ENCODE assay signal across 18 cellular contexts in the genomic region with DNA sequence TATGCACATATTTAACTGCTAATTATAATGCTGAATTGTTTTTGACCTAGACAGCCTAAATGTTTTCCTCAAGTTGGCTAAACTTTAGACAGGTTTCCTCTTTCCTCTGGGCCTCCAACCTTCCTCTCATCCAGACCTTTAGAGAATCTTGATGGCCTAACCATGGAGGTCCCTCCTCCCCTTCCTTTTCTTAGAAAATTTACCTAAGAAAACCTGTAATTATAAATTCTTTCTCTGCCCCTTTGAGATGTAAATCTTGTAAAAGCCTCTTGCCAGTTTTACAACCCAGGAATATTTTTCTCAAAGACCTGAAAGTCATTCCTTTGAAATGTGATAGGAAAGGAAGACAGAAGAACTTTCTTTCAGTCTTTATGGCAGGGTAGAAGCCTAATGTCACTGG.
A peak's percentile ranks its signal among the peaks of the same experiment; 100 is the strongest.
DNase-seq lines count a peak whose midpoint lies in the region; TF ChIP-seq lines count a peak whose summit lies in the region.
"Had no signal": no experiment of that assay in that cellular context is flagged by ENCODE, and none has a peak within 500 bp of the region (broad histone marks: within the 10 kb centered on the region; RNA-seq: fewer than 3 reads in every experiment).

No MANE protein-coding gene starts in this region.

- H3K4me1 ChIP-seq in HAP-1 (peaks cover 7% of the 10 kb centered on the region), iPS-20b (ENCODE audit: insufficient read depth, low read length) (peaks cover 25% of the 10 kb centered on the region)
- H3K4me1 ChIP-seq: SJCRH30 had no signal

- H3K9me3 ChIP-seq in HAP-1: no peaks in the 10 kb centered on the region
- H3K9me3 ChIP-seq in iPS-20b (ENCODE audit: insufficient read depth, low read depth, low read length): no peaks in the 10 kb centered on the region
- H3K9me3 ChIP-seq: BLaER1 treated with 17β-estradiol and CSF1 and Interleukin-3, amounts not matched to agents 10 nM and 100 nM; SJCRH30 had no signal

- peaks cover 36% of the 10 kb centered on the region for H3K4me1 Mint-ChIP-seq in nephron progenitor cell

- H3K36me3 Mint-ChIP-seq in nephron progenitor cell (ENCODE audit: low read depth): peaks cover 7% of the 10 kb centered on the region
- H3K36me3 Mint-ChIP-seq: CD8-positive, alpha-beta T cell had no signal

- peak overlapping the region; percentile 95 for H3K27ac Mint-ChIP-seq in nephron progenitor cell
- H3K27ac Mint-ChIP-seq: CD8-positive, alpha-beta T cell had no signal

- peak; percentile 7 to 39 for DNase-seq in HAP-1 (ENCODE audit: low spot score in 2 of 2)
- peak; percentile 34 for DNase-seq in OCI-M1 (lab: John Stamatoyannopoulos, UW)
- DNase-seq in nephron progenitor cell: no peak
- no peak for DNase-seq in NCI-H2196 treated with DMSO at 0.1 percent for 48 hours (lab: John Stamatoyannopoulos, UW; ENCODE audit: unreplicated experiment)
- DNase-seq in H7: no peak
- no peak for DNase-seq in DMS53 (lab: John Stamatoyannopoulos, UW)
- DNase-seq: Calu3; CD8-positive, alpha-beta T cell; KG1; NCI-H1105 treated with DMSO at 0.1 percent for 48 hours; NCI-H1694 treated with DMSO at 0.1 percent for 48 hours; NCI-H2107; NCI-H2227 treated with DMSO at 0.1 percent for 48 hours; NCI-H510A treated with DMSO at 0.1 percent for 48 hours; NCI-H82; SJCRH30 had no signal

- in situ Hi-C loops in HAP-1 (cut with MboI; ENCODE audit: low sequenced_read_pairs): no loop called here

- H3K4me3 ChIP-seq in HAP-1 (no peak overlapping the region), iPS-20b (ENCODE audit: low read length) (peak overlapping the region; percentile 47), H7 (ENCODE audit: insufficient read depth, low read depth, low read length) (no peak overlapping the region)
- H3K4me3 ChIP-seq: BLaER1 treated with 17β-estradiol and CSF1 and Interleukin-3, amounts not matched to agents 10 nM and 100 nM; SJCRH30 had no signal

- peak overlapping the region; percentile 17 for H3K4me3 Mint-ChIP-seq in nephron progenitor cell
- H3K4me3 Mint-ChIP-seq: CD8-positive, alpha-beta T cell had no signal

- H3K9me3 Mint-ChIP-seq in nephron progenitor cell: peaks cover 14% of the 10 kb centered on the region

- no peaks in the 10 kb centered on the region for H3K27me3 Mint-ChIP-seq in nephron progenitor cell (ENCODE audit: low read depth, poor library complexity)

- no peak overlapping the region for H3K27ac ChIP-seq in iPS-20b (ENCODE audit: low read length)
- H3K27ac ChIP-seq: BLaER1 treated with 17β-estradiol and CSF1 and Interleukin-3, amounts not matched to agents 10 nM and 100 nM; SJCRH30 had no signal

- 0 out of 2 replicates have a peak overlapping the region, but pooled peaks have one; percentile 2 for H3K9ac ChIP-seq in iPS-20b (ENCODE audit: low read depth, low read length)
- H3K9ac ChIP-seq: BLaER1 treated with 17β-estradiol and CSF1 and Interleukin-3, amounts not matched to agents 10 nM and 100 nM had no signal

- no peaks in the 10 kb centered on the region for H3K36me3 ChIP-seq in HAP-1 (replicated peaks)
- no peaks in the 10 kb centered on the region for H3K36me3 ChIP-seq in iPS-20b (ENCODE audit: insufficient read depth, low read depth, low read length)
- no peaks in the 10 kb centered on the region for H3K36me3 ChIP-seq in H7 (replicated peaks; ENCODE audit: control insufficient read depth, insufficient read depth, low read length)
- H3K36me3 ChIP-seq: BLaER1 treated with 17β-estradiol and CSF1 and Interleukin-3, amounts not matched to agents 10 nM and 100 nM; SJCRH30 had no signal

- no peaks in the 10 kb centered on the region for H3K27me3 ChIP-seq in HAP-1 (ENCODE audit: low read depth)
- no peaks in the 10 kb centered on the region for H3K27me3 ChIP-seq in iPS-20b (ENCODE audit: insufficient read depth, low read length)
- H3K27me3 ChIP-seq in H7 (ENCODE audit: control insufficient read depth, insufficient read depth, low read length): no peaks in the 10 kb centered on the region
- H3K27me3 ChIP-seq: BLaER1 treated with 17β-estradiol and CSF1 and Interleukin-3, amounts not matched to agents 10 nM and 100 nM; SJCRH30 had no signal

- no peak for TF ChIP-seq CTCF in nephron progenitor cell (IDR thresholded peaks at IDR 0.05)

Comparison
In these comparisons a context has a peak if more than half of its experiments do, and no peak if none do; other contexts are left out.
1. DNase-seq: peak in HAP-1 (2 of 2) and OCI-M1 (single experiment); none in nephron progenitor cell (single experiment), NCI-H2196 treated with DMSO at 0.1 percent for 48 hours (single experiment), H7 (single experiment) and DMS53 (single experiment).